ENCODE assay signal across 13 cellular contexts in the genomic region with DNA sequence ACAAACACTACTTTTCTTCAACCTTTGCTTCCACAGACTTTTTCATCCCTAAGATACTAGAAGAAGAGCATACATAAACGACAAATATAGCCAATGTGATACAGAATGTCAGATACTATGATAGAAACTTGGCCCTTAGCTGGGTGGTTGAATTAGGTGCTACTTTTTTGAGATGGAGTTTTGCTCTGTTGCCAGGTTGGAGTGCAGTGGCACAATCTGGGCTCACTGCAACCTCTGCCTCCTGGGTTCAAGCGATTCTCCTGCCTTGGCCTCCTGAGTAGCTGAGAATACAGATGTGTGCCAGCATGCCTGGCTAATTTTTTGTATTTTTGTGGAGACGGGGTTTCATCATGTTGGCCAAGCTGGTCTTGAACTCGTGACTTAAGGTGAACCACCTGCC. TPM values are rescaled to one million over a fixed set of nuclear protein-coding genes. Genes with fewer than 3 reads are reported as not detected.
DNase-seq lines count a peak whose midpoint lies in the region; ATAC-seq and TF ChIP-seq lines count a peak whose summit lies in the region.
"Had no signal": no experiment of that assay in that cellular context is flagged by ENCODE, and none has a peak within 500 bp of the region (broad histone marks: within the 10 kb centered on the region; RNA-seq: fewer than 3 reads in every experiment).

No MANE protein-coding gene starts in this region.

- TF ChIP-seq CTCF in WTC11 (IDR thresholded peaks at IDR 0.05) (no peak), fibroblast of lung (conservative IDR thresholded peaks at IDR 0.05 in 1 of 2, IDR thresholded peaks at IDR 0.05 in 1 of 2; ENCODE audit: low read depth in 1 of 2, low read length in 2 of 2) (no peak), heart right ventricle (IDR thresholded peaks at IDR 0.05) (no peak)

- H3K27ac ChIP-seq in fibroblast of lung (ENCODE audit: insufficient read depth, low read length) (no peak overlapping the region), heart right ventricle (no peak overlapping the region)

- H3K9me3 ChIP-seq in fibroblast of lung (ENCODE audit: control insufficient read depth, insufficient read depth, low read depth, low read length): no peaks in the 10 kb centered on the region
- no peaks in the 10 kb centered on the region for H3K9me3 ChIP-seq in heart right ventricle

- no peaks in the 10 kb centered on the region for H3K27me3 Mint-ChIP-seq in stimulated activated naive CD8-positive, alpha-beta T cell treated with anti-CD3 and anti-CD28 coated beads, Interleukin-15, Interleukin-2, amounts not matched to agents 100 ng/mL and 50 ng/mL, for 24 hours
- H3K27me3 Mint-ChIP-seq in stimulated activated naive CD8-positive, alpha-beta T cell treated with anti-CD3 and anti-CD28 coated beads, Interleukin-15, amount 100 ng/mL, for 72 hours: no peaks in the 10 kb centered on the region
- H3K27me3 Mint-ChIP-seq in WTC11 (ENCODE audit: low read depth): no peaks in the 10 kb centered on the region

- H3K9me3 Mint-ChIP-seq in stimulated activated naive CD8-positive, alpha-beta T cell treated with anti-CD3 and anti-CD28 coated beads, Interleukin-15, Interleukin-2, amounts not matched to agents 100 ng/mL and 50 ng/mL, for 24 hours: no peaks in the 10 kb centered on the region
- H3K9me3 Mint-ChIP-seq in stimulated activated naive CD8-positive, alpha-beta T cell treated with anti-CD3 and anti-CD28 coated beads, Interleukin-15, amount 100 ng/mL, for 72 hours: no peaks in the 10 kb centered on the region
- H3K9me3 Mint-ChIP-seq in WTC11: no peaks in the 10 kb centered on the region

- CTCF ChIA-PET in WTC11 (lab: Charles Lee): interaction anchor here (1.3 kb wide), 1 partner anchor 451 kb away, joined by 4 read pairs; no protein-coding TSS in a partner anchor

- no peak for DNase-seq in stimulated activated naive CD8-positive, alpha-beta T cell treated with anti-CD3 and anti-CD28 coated beads, Interleukin-15, amount 100 ng/mL, for 72 hours
- DNase-seq in WTC11 (ENCODE audit: low spot score) (no peak), fibroblast of lung (ENCODE audit: low read depth in 2 of 2) (no peak), cerebellum (ENCODE audit: low spot score) (no peak), heart right ventricle (no peak), NCI-H187 (lab: John Stamatoyannopoulos, UW) (no peak)
- DNase-seq: activated CD4-positive, CD25-positive, alpha-beta regulatory T cell; cortex of kidney; GF-D8; NCI-H1694 treated with DMSO at 0.1 percent for 48 hours; NCI-H69 had no signal

- peak overlapping the region; percentile 19 for H3K4me2 ChIP-seq in fibroblast of lung (ENCODE audit: extremely low read depth, insufficient read depth, low read length)

- peaks cover 47% of the 10 kb centered on the region for H3K4me1 Mint-ChIP-seq in stimulated activated naive CD8-positive, alpha-beta T cell treated with anti-CD3 and anti-CD28 coated beads, Interleukin-15, Interleukin-2, amounts not matched to agents 100 ng/mL and 50 ng/mL, for 24 hours (ENCODE audit: low read depth)
- peaks cover 36% of the 10 kb centered on the region for H3K4me1 Mint-ChIP-seq in stimulated activated naive CD8-positive, alpha-beta T cell treated with anti-CD3 and anti-CD28 coated beads, Interleukin-15, amount 100 ng/mL, for 72 hours
- peaks cover 18% of the 10 kb centered on the region for H3K4me1 Mint-ChIP-seq in WTC11

- peaks cover 44% of the 10 kb centered on the region for H3K79me2 ChIP-seq in fibroblast of lung (ENCODE audit: control insufficient read depth, insufficient read depth, low read length)

- peaks cover 4% of the 10 kb centered on the region for H3K4me1 ChIP-seq in fibroblast of lung (ENCODE audit: control insufficient read depth, extremely low read depth, insufficient read depth, low read length)
- H3K4me1 ChIP-seq in heart right ventricle: peaks cover 0 to 38% (median 27%) of the 10 kb centered on the region in 9 donors

- no peak overlapping the region for H2AFZ ChIP-seq in fibroblast of lung (ENCODE audit: low read length)

- intact Hi-C loops in heart right ventricle (cut with DNase I): loop anchor here in 6 of 10 donors (5.0 to 10.0 kb wide), 6 partner anchors 38 to 105 kb away; a partner anchor contains a TSS

- 74 to 81% methylated on average over 4 of the region's 4 CpGs for WGBS in heart right ventricle, 2 donors

- H3K27ac Mint-ChIP-seq in stimulated activated naive CD8-positive, alpha-beta T cell treated with anti-CD3 and anti-CD28 coated beads, Interleukin-15, Interleukin-2, amounts not matched to agents 100 ng/mL and 50 ng/mL, for 24 hours: peak overlapping the region; percentile 79
- peak overlapping the region in 1 of 2 donors; percentile 61 for H3K27ac Mint-ChIP-seq in stimulated activated naive CD8-positive, alpha-beta T cell treated with anti-CD3 and anti-CD28 coated beads, Interleukin-15, amount 100 ng/mL, for 72 hours
- peak overlapping the region; percentile 39 for H3K27ac Mint-ChIP-seq in WTC11

- peaks cover 8% of the 10 kb centered on the region for H4K20me1 ChIP-seq in fibroblast of lung (ENCODE audit: control insufficient read depth, extremely low read depth, insufficient read depth, low read length)

- H3K4me3 ChIP-seq in fibroblast of lung (replicated peaks in 1 of 4; ENCODE audit: control extremely low read depth in 1 of 4, insufficient read depth in 1 of 4, low read depth in 3 of 4, low read length in 4 of 4) (no peak overlapping the region), heart right ventricle (no peak overlapping the region)

- no peak for ATAC-seq in stimulated activated naive CD8-positive, alpha-beta T cell treated with anti-CD3 and anti-CD28 coated beads, Interleukin-15, amount 100 ng/mL, for 72 hours
- ATAC-seq in WTC11 (no peak), HG03565 (IDR thresholded peaks at IDR 0.05; ENCODE audit: unreplicated experiment) (no peak), heart right ventricle (no peak)

- POLR2A ChIA-PET in WTC11 (lab: Charles Lee): no interaction called here

- H3K27me3 ChIP-seq in fibroblast of lung (ENCODE audit: control insufficient read depth, insufficient read depth, low read length) (no peaks in the 10 kb centered on the region), heart right ventricle (no peaks in the 10 kb centered on the region)

- H3K9ac ChIP-seq in fibroblast of lung (ENCODE audit: insufficient read depth, low read length): no peak overlapping the region

- H3K36me3 Mint-ChIP-seq in stimulated activated naive CD8-positive, alpha-beta T cell treated with anti-CD3 and anti-CD28 coated beads, Interleukin-15, Interleukin-2, amounts not matched to agents 100 ng/mL and 50 ng/mL, for 24 hours (ENCODE audit: low read depth): peaks cover 57% of the 10 kb centered on the region
- peaks cover 62% of the 10 kb centered on the region for H3K36me3 Mint-ChIP-seq in WTC11

- H3K36me3 ChIP-seq in fibroblast of lung (ENCODE audit: control insufficient read depth, insufficient read depth, low read length) (peaks cover 16% of the 10 kb centered on the region), heart right ventricle (peaks cover 0 to 67% (median 51%) of the 10 kb centered on the region in 9 donors)

- peak overlapping the region; percentile 74 for H3K4me3 Mint-ChIP-seq in stimulated activated naive CD8-positive, alpha-beta T cell treated with anti-CD3 and anti-CD28 coated beads, Interleukin-15, Interleukin-2, amounts not matched to agents 100 ng/mL and 50 ng/mL, for 24 hours
- peak overlapping the region in 1 of 2 donors; percentile 15 for H3K4me3 Mint-ChIP-seq in stimulated activated naive CD8-positive, alpha-beta T cell treated with anti-CD3 and anti-CD28 coated beads, Interleukin-15, amount 100 ng/mL, for 72 hours
- H3K4me3 Mint-ChIP-seq in WTC11: peak overlapping the region; percentile 18; the same call in 1 of the 2 replicates

TF ChIP-seq in WTC11, 78 proteins besides CTCF, POLR2A, EP300 and RAD21 (continues in another document):
- no peak for TF ChIP-seq FOXP1 (CRISPR knock-in tag; IDR thresholded peaks at IDR 0.05; ENCODE audit: borderline replicate concordance)
- TF ChIP-seq ZNF263 (CRISPR knock-in tag; IDR thresholded peaks at IDR 0.05; ENCODE audit: low read depth): no peak

RNA-seq across cellular contexts. Expression of a gene that starts 3.5 kb away (rescaled TPM):
- total RNA-seq in WTC11 (2021) (2,465 to 2,581 TPM (median 2,516 TPM) in 3 replicates), fibroblast of lung (940 and 1,161 TPM in 2 replicates), cerebellum (764 TPM), heart right ventricle (100 to 1,000 TPM; 355 to 728 (median 423) TPM)
- polyA plus RNA-seq in fibroblast of lung (7,057 and 8,825 TPM in 2 replicates), heart right ventricle (1,000 to 10,000 TPM; 1,028 to 3,654 TPM)
- 2,753 and 3,748 TPM in 2 replicates for polyA plus RNA-seq in fibroblast of lung (2012)
- 787 and 804 TPM in 2 replicates for polyA minus RNA-seq in fibroblast of lung (ENCODE audit: low replicate concordance)

RNA-seq across cellular contexts. Expression of a gene that starts 47.9 kb away (rescaled TPM):
- total RNA-seq in WTC11 (2021) (178 to 229 TPM (median 227 TPM) in 3 replicates), fibroblast of lung (121 and 230 TPM in 2 replicates), cerebellum (190 TPM), heart right ventricle (100 to 1,000 TPM; 206 to 280 (median 259) TPM)
- polyA plus RNA-seq in fibroblast of lung (170 and 232 TPM in 2 replicates), heart right ventricle (100 to 1,000 TPM; 109 to 131 TPM)
- 155 and 226 TPM in 2 replicates for polyA plus RNA-seq in fibroblast of lung (2012)
- polyA minus RNA-seq in fibroblast of lung (ENCODE audit: low replicate concordance): 62.1 and 78.1 TPM in 2 replicates

RNA-seq across cellular contexts. Expression of a gene that starts 51.3 kb away (rescaled TPM):
- total RNA-seq in WTC11 (2021): 97.0 to 102 TPM (median 99.1 TPM) in 3 replicates
- 5.1 and 9.1 TPM in 2 replicates for total RNA-seq in fibroblast of lung
- polyA plus RNA-seq in fibroblast of lung: 3.9 and 5.5 TPM in 2 replicates
- 21.8 and 26.6 TPM in 2 replicates for polyA plus RNA-seq in fibroblast of lung (2012)
- 27.3 and 39.5 TPM in 2 replicates for polyA minus RNA-seq in fibroblast of lung (ENCODE audit: low replicate concordance)
- total RNA-seq in cerebellum: 24.6 TPM
- 10 to 100 TPM; 38.9 to 80.4 (median 47.9) TPM for total RNA-seq in heart right ventricle
- polyA plus RNA-seq in heart right ventricle: 10 to 100 TPM; 26.3 to 87.3 TPM
